20 cellular contexts compared by ENCODE assay signal in the genomic region with DNA sequence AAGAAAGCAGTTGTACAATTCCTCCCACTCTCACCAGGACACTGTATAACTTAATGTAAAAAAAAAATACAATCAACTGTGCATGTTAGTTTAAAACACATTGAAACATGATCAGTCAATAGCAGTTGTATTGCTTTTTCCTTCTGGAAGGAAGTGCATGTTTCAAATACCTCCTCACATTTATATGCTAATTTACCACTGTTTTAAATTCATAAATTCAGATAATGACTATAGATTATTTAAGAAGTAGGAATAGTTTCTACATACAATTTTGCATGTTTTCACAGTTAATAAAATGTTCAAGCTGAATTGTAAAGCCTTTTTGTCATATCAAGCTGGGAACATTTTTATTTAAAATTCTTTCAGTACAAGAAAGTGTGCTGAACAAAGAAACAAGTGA. TPM values are rescaled to one million over a fixed set of nuclear protein-coding genes. Genes with fewer than 3 reads are reported as not detected.
"Had no signal": no experiment of that assay in that cellular context is flagged by ENCODE, and none has a peak within 500 bp of the region (broad histone marks: within the 10 kb centered on the region; RNA-seq: fewer than 3 reads in every experiment).

No MANE protein-coding gene starts in this region.

- ATAC-seq: activated CD8-positive, alpha-beta T cell treated with anti-CD3 and anti-CD28 coated beads for 36 hours; body of pancreas; left colon; naive thymus-derived CD4-positive, alpha-beta T cell; stimulated activated naive B cell treated with anti-CD40 and anti-IgM and Interleukin-4, amounts not matched to agents 10 μg/mL and 1 μg/mL and 100 μg/mL, for 72 hours; T-helper 17 cell had no signal

- H3K27ac ChIP-seq: body of pancreas, right atrium auricular region, tibial artery had no signal

- H3K4me3 ChIP-seq: body of pancreas, right atrium auricular region, tibial artery had no signal

- H3K36me3 Mint-ChIP-seq: activated naive CD8-positive, alpha-beta T cell treated with anti-CD3 and anti-CD28 coated beads for 36 hours; naive thymus-derived CD4-positive, alpha-beta T cell; stimulated activated naive B cell treated with anti-CD40 and anti-IgM and Interleukin-4, amounts not matched to agents 10 μg/mL and 1 μg/mL and 100 μg/mL, for 72 hours had no signal

- H3K4me3 Mint-ChIP-seq: activated B cell treated with CpG ODN at 0.5 μM for 24 hours; activated CD8-positive, alpha-beta T cell treated with anti-CD3 and anti-CD28 coated beads for 36 hours; activated naive CD8-positive, alpha-beta T cell treated with anti-CD3 and anti-CD28 coated beads for 36 hours; naive thymus-derived CD4-positive, alpha-beta T cell; stimulated activated naive B cell treated with anti-CD40 and anti-IgM and Interleukin-4, amounts not matched to agents 10 μg/mL and 1 μg/mL and 100 μg/mL, for 72 hours; T-helper 17 cell had no signal

- H3K9me3 ChIP-seq: body of pancreas, right atrium auricular region, tibial artery had no signal

- H3K36me3 ChIP-seq: right atrium auricular region, tibial artery had no signal

- H3K9me3 Mint-ChIP-seq: activated B cell treated with CpG ODN at 0.5 μM for 24 hours; activated CD8-positive, alpha-beta T cell treated with anti-CD3 and anti-CD28 coated beads for 36 hours; activated naive CD8-positive, alpha-beta T cell treated with anti-CD3 and anti-CD28 coated beads for 36 hours; stimulated activated naive B cell treated with anti-CD40 and anti-IgM and Interleukin-4, amounts not matched to agents 10 μg/mL and 1 μg/mL and 100 μg/mL, for 72 hours had no signal

- H3K4me1 Mint-ChIP-seq: activated B cell treated with CpG ODN at 0.5 μM for 24 hours had no signal

- H3K27ac Mint-ChIP-seq: activated B cell treated with CpG ODN at 0.5 μM for 24 hours; activated CD8-positive, alpha-beta T cell treated with anti-CD3 and anti-CD28 coated beads for 36 hours; activated naive CD8-positive, alpha-beta T cell treated with anti-CD3 and anti-CD28 coated beads for 36 hours; naive thymus-derived CD4-positive, alpha-beta T cell; progenitor cell of endocrine pancreas; stimulated activated naive B cell treated with anti-CD40 and anti-IgM and Interleukin-4, amounts not matched to agents 10 μg/mL and 1 μg/mL and 100 μg/mL, for 72 hours; T-helper 17 cell had no signal

- DNase-seq: activated B cell treated with CpG ODN at 0.5 μM for 24 hours; activated CD4-positive, alpha-beta T cell treated with anti-CD3 and anti-CD28 coated beads for 48 hours; activated CD8-positive, alpha-beta T cell treated with anti-CD3 and anti-CD28 coated beads for 36 hours; activated gamma-delta T cell treated with Interleukin-2 at 50 U/mL for 16 hours; activated naive CD8-positive, alpha-beta T cell treated with anti-CD3 and anti-CD28 coated beads for 36 hours; body of pancreas; cortex of kidney; effector CD8-positive, alpha-beta T cell; foreskin melanocyte; left colon; naive thymus-derived CD4-positive, alpha-beta T cell; occipital lobe; stimulated activated CD4-positive, alpha-beta T cell treated with anti-CD3 and anti-CD28 coated beads, Interleukin-4, amount 100 ng/mL, for 1 hour; stimulated activated naive B cell treated with anti-CD40 and anti-IgM and Interleukin-4, amounts not matched to agents 10 μg/mL and 1 μg/mL and 100 μg/mL, for 72 hours; T-helper 17 cell; tibial artery had no signal

RNA-seq across cellular contexts. Expression of a gene that starts 3.3 kb away (rescaled TPM):
- total RNA-seq: activated B cell treated with CpG ODN at 0.5 μM for 24 hours; activated CD8-positive, alpha-beta T cell treated with anti-CD3 and anti-CD28 coated beads for 36 hours; activated naive CD8-positive, alpha-beta T cell treated with anti-CD3 and anti-CD28 coated beads for 36 hours; lung microvascular endothelial cell; mononuclear cell; naive thymus-derived CD4-positive, alpha-beta T cell; right atrium auricular region; T-helper 17 cell had no signal
- polyA plus RNA-seq: naive thymus-derived CD4-positive, alpha-beta T cell had no signal
